Comparison of ENCODE assay signal across 24 cellular contexts in genomic region chr22:41875531-41876242, GRCh38. TPM values are rescaled to one million over a fixed set of nuclear protein-coding genes. Genes with fewer than 3 reads are reported as not detected.
A peak's percentile ranks its signal among the peaks of the same experiment; 100 is the strongest.
DNase-seq lines count a peak whose midpoint lies in the region; ATAC-seq and TF ChIP-seq lines count a peak whose summit lies in the region.
"Had no signal": no experiment of that assay in that cellular context is flagged by ENCODE, and none has a peak within 500 bp of the region (broad histone marks: within the 10 kb centered on the region; RNA-seq: fewer than 3 reads in every experiment).

No MANE protein-coding gene starts in this region.

- CTCF ChIA-PET in naive thymus-derived CD4-positive, alpha-beta T cell (lab: Charles Lee), result interaction anchor here (1.4 kb wide), 1 partner anchor 18 kb away, joined by 3 read pairs; no protein-coding TSS in a partner anchor

- peaks cover 92% of the 10 kb centered on the region for H3K36me3 ChIP-seq in BE2C
- H3K36me3 ChIP-seq in naive thymus-derived CD4-positive, alpha-beta T cell (ENCODE audit: control insufficient read depth in 2 of 3, insufficient read depth in 3 of 3, low read length in 3 of 3), result peaks cover 7 to 67% (median 15%) of the 10 kb centered on the region in 3 experiments
- H3K36me3 ChIP-seq: ovary had no signal

- ATAC-seq in naive thymus-derived CD4-positive, alpha-beta T cell, result no peak
- ATAC-seq in GM19328 (IDR thresholded peaks at IDR 0.05; ENCODE audit: unreplicated experiment) (no peak), GM21786 (IDR thresholded peaks at IDR 0.05; ENCODE audit: unreplicated experiment) (no peak)

- no peak for TF ChIP-seq CTCF in BE2C (IDR thresholded peaks at IDR 0.05; ENCODE audit: low read depth, low read length)

- H3K27me3 Mint-ChIP-seq in activated T-cell treated with anti-CD3 and anti-CD28 coated beads, Interleukin-2, amount 50 U/mL, for 24 hours, result no peaks in the 10 kb centered on the region
- no peaks in the 10 kb centered on the region for H3K27me3 Mint-ChIP-seq in activated T-helper 2 cell treated with anti-CD3 and anti-CD28 coated beads, Interferon-gamma antibody, Interleukin-2, Interleukin-4, amounts not matched to agents 10 μg/mL and 5 μg/mL and 100 μg/mL, durations not matched to agents 14 hours and 24 hours and 36 hours (ENCODE audit: low read depth)
- H3K27me3 Mint-ChIP-seq in naive thymus-derived CD4-positive, alpha-beta T cell, result no peaks in the 10 kb centered on the region
- H3K27me3 Mint-ChIP-seq: activated CD4-positive, alpha-beta T cell treated with anti-CD3 and anti-CD28 coated beads, Interleukin-2, amount 10 ng/mL, durations not matched to agents 7 days and 5 days; naive B cell; type B pancreatic cell had no signal

- peak overlapping the region; percentile 92 for H3K27ac Mint-ChIP-seq in activated T-cell treated with anti-CD3 and anti-CD28 coated beads, Interleukin-2, amount 50 U/mL, for 24 hours
- peak overlapping the region; percentile 34 for H3K27ac Mint-ChIP-seq in activated T-helper 2 cell treated with anti-CD3 and anti-CD28 coated beads, Interferon-gamma antibody, Interleukin-2, Interleukin-4, amounts not matched to agents 10 μg/mL and 5 μg/mL and 100 μg/mL, durations not matched to agents 14 hours and 24 hours and 36 hours
- H3K27ac Mint-ChIP-seq in naive thymus-derived CD4-positive, alpha-beta T cell, result peak overlapping the region in 6 of 9 donors; percentile 15 to 86 (median 70)
- H3K27ac Mint-ChIP-seq: activated CD4-positive, alpha-beta T cell treated with anti-CD3 and anti-CD28 coated beads, Interleukin-2, amount 10 ng/mL, durations not matched to agents 7 days and 5 days; type B pancreatic cell had no signal

- H3K4me1 ChIP-seq in BE2C, result peaks cover 21% of the 10 kb centered on the region
- no peaks in the 10 kb centered on the region for H3K4me1 ChIP-seq in naive thymus-derived CD4-positive, alpha-beta T cell (ENCODE audit: control insufficient read depth in 2 of 2, insufficient read depth in 2 of 2, low read length in 2 of 2)
- H3K4me1 ChIP-seq: HAP-1 had no signal

- no peaks in the 10 kb centered on the region for H3K9me3 ChIP-seq in BE2C
- no peaks in the 10 kb centered on the region for H3K9me3 ChIP-seq in naive thymus-derived CD4-positive, alpha-beta T cell (ENCODE audit: control insufficient read depth in 2 of 3, low read length in 3 of 3)
- H3K9me3 ChIP-seq: HAP-1, ovary, right atrium auricular region had no signal

- POLR2A ChIA-PET in naive thymus-derived CD4-positive, alpha-beta T cell (lab: Charles Lee), result interaction anchor here (0.6 to 1.5 kb wide), 2 partner anchors 7 to 108 kb away, joined by 3 to 4 read pairs; no protein-coding TSS in a partner anchor

- intact Hi-C loops in activated T-helper 2 cell treated with anti-CD3 and anti-CD28 coated beads, Interferon-gamma antibody, Interleukin-2, Interleukin-4, amounts not matched to agents 10 μg/mL and 5 μg/mL and 100 μg/mL, durations not matched to agents 14 hours and 24 hours and 36 hours (cut with micrococcal nuclease), result no loop called here
- intact Hi-C loops in naive thymus-derived CD4-positive, alpha-beta T cell (cut with micrococcal nuclease), result no loop called here

- H3K4me1 Mint-ChIP-seq in activated T-cell treated with anti-CD3 and anti-CD28 coated beads, Interleukin-2, amount 50 U/mL, for 24 hours (ENCODE audit: low read depth), result peaks cover 84% of the 10 kb centered on the region
- H3K4me1 Mint-ChIP-seq in activated T-helper 2 cell treated with anti-CD3 and anti-CD28 coated beads, Interferon-gamma antibody, Interleukin-2, Interleukin-4, amounts not matched to agents 10 μg/mL and 5 μg/mL and 100 μg/mL, durations not matched to agents 14 hours and 24 hours and 36 hours (ENCODE audit: low read depth), result peaks cover 18% of the 10 kb centered on the region
- H3K4me1 Mint-ChIP-seq in naive thymus-derived CD4-positive, alpha-beta T cell, result peaks cover 0 to 29% (median 19%) of the 10 kb centered on the region in 7 donors

- H3K4me3 Mint-ChIP-seq in activated T-cell treated with anti-CD3 and anti-CD28 coated beads, Interleukin-2, amount 50 U/mL, for 24 hours, result peak overlapping the region; percentile 71
- H3K4me3 Mint-ChIP-seq in activated T-helper 2 cell treated with anti-CD3 and anti-CD28 coated beads, Interferon-gamma antibody, Interleukin-2, Interleukin-4, amounts not matched to agents 10 μg/mL and 5 μg/mL and 100 μg/mL, durations not matched to agents 14 hours and 24 hours and 36 hours (ENCODE audit: low read depth), result no peak overlapping the region
- no peak overlapping the region for H3K4me3 Mint-ChIP-seq in naive thymus-derived CD4-positive, alpha-beta T cell
- H3K4me3 Mint-ChIP-seq: activated CD4-positive, alpha-beta T cell treated with anti-CD3 and anti-CD28 coated beads, Interleukin-2, amount 10 ng/mL, durations not matched to agents 7 days and 5 days; type B pancreatic cell had no signal

- no peak overlapping the region for H3K4me3 ChIP-seq in BE2C (ENCODE audit: low read depth, low read length)
- no peak overlapping the region for H3K4me3 ChIP-seq in naive thymus-derived CD4-positive, alpha-beta T cell (ENCODE audit: low read length)
- H3K4me3 ChIP-seq: HAP-1, ovary, PC-9, right atrium auricular region had no signal

- H3K36me3 Mint-ChIP-seq in activated T-cell treated with anti-CD3 and anti-CD28 coated beads, Interleukin-2, amount 50 U/mL, for 24 hours (ENCODE audit: low read depth), result peaks cover 95% of the 10 kb centered on the region
- H3K36me3 Mint-ChIP-seq in activated T-helper 2 cell treated with anti-CD3 and anti-CD28 coated beads, Interferon-gamma antibody, Interleukin-2, Interleukin-4, amounts not matched to agents 10 μg/mL and 5 μg/mL and 100 μg/mL, durations not matched to agents 14 hours and 24 hours and 36 hours (ENCODE audit: low read depth), result peaks cover 88% of the 10 kb centered on the region
- H3K36me3 Mint-ChIP-seq in naive thymus-derived CD4-positive, alpha-beta T cell, result peaks cover 10 to 49% (median 23%) of the 10 kb centered on the region in 5 donors

- H3K27me3 ChIP-seq in BE2C, result no peaks in the 10 kb centered on the region
- H3K27me3 ChIP-seq in naive thymus-derived CD4-positive, alpha-beta T cell (ENCODE audit: control insufficient read depth in 2 of 2, insufficient read depth in 2 of 2, low read length in 2 of 2), result no peaks in the 10 kb centered on the region
- H3K27me3 ChIP-seq: ovary, right atrium auricular region had no signal

- no peak overlapping the region for H3K27ac ChIP-seq in naive thymus-derived CD4-positive, alpha-beta T cell (ENCODE audit: low read depth, low read length)
- H3K27ac ChIP-seq: C4-2B, ovary, PC-9, right atrium auricular region had no signal

- H3K9me3 Mint-ChIP-seq in activated T-cell treated with anti-CD3 and anti-CD28 coated beads, Interleukin-2, amount 50 U/mL, for 24 hours, result no peaks in the 10 kb centered on the region
- no peaks in the 10 kb centered on the region for H3K9me3 Mint-ChIP-seq in activated T-helper 2 cell treated with anti-CD3 and anti-CD28 coated beads, Interferon-gamma antibody, Interleukin-2, Interleukin-4, amounts not matched to agents 10 μg/mL and 5 μg/mL and 100 μg/mL, durations not matched to agents 14 hours and 24 hours and 36 hours
- peaks cover 0 to 2% (median 0%) of the 10 kb centered on the region in 11 donors for H3K9me3 Mint-ChIP-seq in naive thymus-derived CD4-positive, alpha-beta T cell
- H3K9me3 Mint-ChIP-seq: activated CD4-positive, alpha-beta T cell treated with anti-CD3 and anti-CD28 coated beads, Interleukin-2, amount 10 ng/mL, durations not matched to agents 7 days and 5 days; naive B cell; type B pancreatic cell had no signal

- no peak for DNase-seq in activated T-cell treated with anti-CD3 and anti-CD28 coated beads, Interleukin-2, amount 50 U/mL, for 24 hours
- DNase-seq in activated T-cell treated with anti-CD3 and anti-CD28 coated beads, Interleukin-2, amount 50 U/mL, for 1 hour, result no peak
- DNase-seq in BE2C (peak; percentile 45), dedifferentiated amniotic fluid mesenchymal stem cell (ENCODE audit: extremely low spot score) (no peak)
- DNase-seq in activated T-helper 2 cell treated with anti-CD3 and anti-CD28 coated beads, Interferon-gamma antibody, Interleukin-2, Interleukin-4, amounts not matched to agents 10 μg/mL and 5 μg/mL and 100 μg/mL, durations not matched to agents 14 hours and 24 hours and 36 hours (ENCODE audit: low spot score), result no peak
- no peak for DNase-seq in naive thymus-derived CD4-positive, alpha-beta T cell
- DNase-seq: activated CD4-positive, alpha-beta T cell treated with anti-CD3 and anti-CD28 coated beads, Interleukin-2, amount 10 ng/mL, durations not matched to agents 7 days and 5 days; activated CD8-positive, alpha-beta memory T cell treated with anti-CD3 and anti-CD28 coated beads, Interleukin-2, amount 50 U/mL, for 4 hours; glutamatergic neuron; MM.1S; naive B cell; NCI-H1417 treated with DMSO at 0.1 percent for 48 hours; NCI-H510A; ovary; PC-9; SIG-M5; stimulated activated CD4-positive, alpha-beta T cell treated with anti-CD3 and anti-CD28 coated beads, Interleukin-4, amount 100 ng/mL, for 24 hours; T-helper 1 cell had no signal

RNA-seq across cellular contexts. Expression of gene SHISA8, which starts 39.2 kb away (rescaled TPM):
- not detected for polyA plus RNA-seq in BE2C (2012; ENCODE audit: insufficient read depth, insufficient read length, low read depth)
- 1.0 and 1.7 TPM in 2 replicates for total RNA-seq in activated T-helper 2 cell treated with anti-CD3 and anti-CD28 coated beads, Interferon-gamma antibody, Interleukin-2, Interleukin-4, amounts not matched to agents 10 μg/mL and 5 μg/mL and 100 μg/mL, durations not matched to agents 14 hours and 24 hours and 36 hours
- under 1 TPM in 3 of 5 experiments, not detected in 2; 0.34 to 0.58 (median 0.54) TPM for total RNA-seq in naive thymus-derived CD4-positive, alpha-beta T cell
- polyA plus RNA-seq in naive thymus-derived CD4-positive, alpha-beta T cell, result not detected
- total RNA-seq: activated CD4-positive, alpha-beta T cell treated with anti-CD3 and anti-CD28 coated beads, Interleukin-2, amount 10 ng/mL, durations not matched to agents 7 days and 5 days had no signal
- polyA plus RNA-seq: ovary had no signal

RNA-seq across cellular contexts. Expression of gene SREBF2, which starts 42.8 kb away (rescaled TPM):
- polyA plus RNA-seq in BE2C (2012; ENCODE audit: insufficient read depth, insufficient read length, low read depth), result 236 TPM
- total RNA-seq in activated T-helper 2 cell treated with anti-CD3 and anti-CD28 coated beads, Interferon-gamma antibody, Interleukin-2, Interleukin-4, amounts not matched to agents 10 μg/mL and 5 μg/mL and 100 μg/mL, durations not matched to agents 14 hours and 24 hours and 36 hours, result 191 and 202 TPM in 2 replicates
- total RNA-seq in naive thymus-derived CD4-positive, alpha-beta T cell, result 100 to 1,000 TPM in 3 of 5 experiments, 10 to 100 TPM in 2; 71.5 to 117 (median 101) TPM
- polyA plus RNA-seq in naive thymus-derived CD4-positive, alpha-beta T cell, result 10 to 100 TPM; 17.4 to 21.0 TPM

RNA-seq across cellular contexts. Expression of gene TNFRSF13C, which starts 50.9 kb away (rescaled TPM):
- 0.29 TPM for polyA plus RNA-seq in BE2C (2012; ENCODE audit: insufficient read depth, insufficient read length, low read depth)
- total RNA-seq in activated T-helper 2 cell treated with anti-CD3 and anti-CD28 coated beads, Interferon-gamma antibody, Interleukin-2, Interleukin-4, amounts not matched to agents 10 μg/mL and 5 μg/mL and 100 μg/mL, durations not matched to agents 14 hours and 24 hours and 36 hours, result 2.7 and 3.1 TPM in 2 replicates
- 10 to 100 TPM in 2 of 5 experiments, 1 to 10 TPM in 3; 1.2 to 17.2 (median 8.4) TPM for total RNA-seq in naive thymus-derived CD4-positive, alpha-beta T cell
- under 1 TPM; 0.38 to 0.39 TPM for polyA plus RNA-seq in naive thymus-derived CD4-positive, alpha-beta T cell

Comparison
In these comparisons a context has a peak if more than half of its experiments do, and no peak if none do; other contexts are left out.
1. H3K27ac Mint-ChIP-seq: peak in every context shown above with its lines; median percentile 92 in activated T-cell treated with anti-CD3 and anti-CD28 coated beads, Interleukin-2, amount 50 U/mL, for 24 hours; 70 in naive thymus-derived CD4-positive, alpha-beta T cell; 34 in activated T-helper 2 cell treated with anti-CD3 and anti-CD28 coated beads, Interferon-gamma antibody, Interleukin-2, Interleukin-4, amounts not matched to agents 10 μg/mL and 5 μg/mL and 100 μg/mL, durations not matched to agents 14 hours and 24 hours and 36 hours.